In the genomic region with DNA sequence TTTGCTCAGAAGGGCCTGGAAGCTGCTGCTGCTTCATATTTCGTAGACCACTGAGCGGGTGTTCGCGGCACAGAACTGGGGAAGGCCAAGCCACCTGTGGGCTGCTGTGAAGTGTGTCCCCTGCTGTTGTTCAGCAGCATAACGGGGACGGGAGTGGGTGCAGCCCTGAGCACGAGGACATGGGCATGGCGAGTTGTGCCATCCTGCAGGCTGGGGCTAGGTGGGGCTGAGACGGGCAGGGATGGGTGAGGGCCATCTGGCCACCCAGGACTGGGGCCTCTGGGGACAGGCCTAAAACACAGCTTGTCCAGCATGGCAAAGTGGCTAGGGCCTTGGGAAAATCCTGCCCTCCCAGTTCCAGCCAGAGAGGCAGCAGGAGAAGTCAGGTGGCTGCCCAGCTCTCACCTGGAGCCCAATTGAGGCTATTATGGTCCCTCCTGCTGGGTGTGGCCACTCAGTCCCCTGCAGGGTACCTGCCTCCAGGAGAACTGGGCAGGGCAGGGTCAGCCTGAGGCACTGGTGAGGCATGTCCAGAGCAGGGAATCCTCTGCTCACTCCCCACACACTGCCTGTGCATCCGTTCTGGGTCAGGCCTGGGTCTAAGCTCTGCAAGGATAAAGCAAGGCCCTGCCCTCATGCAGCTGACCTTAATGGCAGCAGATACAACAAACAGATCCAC, we compare ENCODE assay signal across 1 cellular context.
TF ChIP-seq lines count a peak whose summit lies in the region.

No MANE protein-coding gene starts in this region.

TF ChIP-seq in H1, 55 proteins besides CTCF, POLR2A, EP300 and RAD21:
- TF ChIP-seq KDM5A (IDR thresholded peaks at IDR 0.05; ENCODE audit: low read length): no peak
- TF ChIP-seq KDM1A (IDR thresholded peaks at IDR 0.05; ENCODE audit: borderline replicate concordance, low read length): no peak
- no peak for TF ChIP-seq NRF1 (IDR thresholded peaks at IDR 0.05; ENCODE audit: low read depth, low read length)
- TF ChIP-seq CHD1 (IDR thresholded peaks at IDR 0.05; ENCODE audit: low read depth, low read length): no peak
- TF ChIP-seq KDM4A (IDR thresholded peaks at IDR 0.05; ENCODE audit: low read depth, low read length, severe bottlenecking): no peak
- no peak for TF ChIP-seq CHD2 (IDR thresholded peaks at IDR 0.05; ENCODE audit: low read length)
- TF ChIP-seq SAP30 (IDR thresholded peaks at IDR 0.05; ENCODE audit: insufficient read depth, insufficient replicate concordance, low read length): no peak
- no peak for TF ChIP-seq TBP (IDR thresholded peaks at IDR 0.05; ENCODE audit: low read depth, low read length)
- no peak for TF ChIP-seq SIX5 (IDR thresholded peaks at IDR 0.05; ENCODE audit: low read depth, low read length)
- TF ChIP-seq HDAC6 (IDR thresholded peaks at IDR 0.05; ENCODE audit: low read depth, low read length): no peak
- TF ChIP-seq ZNF274 (IDR thresholded peaks at IDR 0.05; ENCODE audit: borderline replicate concordance, extremely low read depth, low read length): no peak
- TF ChIP-seq CBX5 (IDR thresholded peaks at IDR 0.05; ENCODE audit: low read depth, low read length): no peak
- TF ChIP-seq POLR2AphosphoS5 (IDR thresholded peaks at IDR 0.05; ENCODE audit: low read depth, low read length): no peak
- no peak for TF ChIP-seq TEAD4 (IDR thresholded peaks at IDR 0.05; ENCODE audit: low read depth, low read length)
- no peak for TF ChIP-seq RNF2 (IDR thresholded peaks at IDR 0.05; ENCODE audit: borderline replicate concordance, low read depth, low read length, missing control alignments, poor library complexity, severe bottlenecking)
- no peak for TF ChIP-seq SIN3A (conservative IDR thresholded peaks at IDR 0.05 in 1 of 2, IDR thresholded peaks at IDR 0.05 in 1 of 2; ENCODE audit: low read depth in 1 of 2, low read length in 2 of 2)
- no peak for TF ChIP-seq TAF7 (optimal IDR thresholded peaks at IDR 0.05; ENCODE audit: borderline replicate concordance, low read depth, low read length)
- no peak for TF ChIP-seq SP4 (IDR thresholded peaks at IDR 0.05; ENCODE audit: low read length)
TF ChIP-seq in H1: peak in this region for 0.
